ENCODE assay signal across 19 cellular contexts in the genomic region with DNA sequence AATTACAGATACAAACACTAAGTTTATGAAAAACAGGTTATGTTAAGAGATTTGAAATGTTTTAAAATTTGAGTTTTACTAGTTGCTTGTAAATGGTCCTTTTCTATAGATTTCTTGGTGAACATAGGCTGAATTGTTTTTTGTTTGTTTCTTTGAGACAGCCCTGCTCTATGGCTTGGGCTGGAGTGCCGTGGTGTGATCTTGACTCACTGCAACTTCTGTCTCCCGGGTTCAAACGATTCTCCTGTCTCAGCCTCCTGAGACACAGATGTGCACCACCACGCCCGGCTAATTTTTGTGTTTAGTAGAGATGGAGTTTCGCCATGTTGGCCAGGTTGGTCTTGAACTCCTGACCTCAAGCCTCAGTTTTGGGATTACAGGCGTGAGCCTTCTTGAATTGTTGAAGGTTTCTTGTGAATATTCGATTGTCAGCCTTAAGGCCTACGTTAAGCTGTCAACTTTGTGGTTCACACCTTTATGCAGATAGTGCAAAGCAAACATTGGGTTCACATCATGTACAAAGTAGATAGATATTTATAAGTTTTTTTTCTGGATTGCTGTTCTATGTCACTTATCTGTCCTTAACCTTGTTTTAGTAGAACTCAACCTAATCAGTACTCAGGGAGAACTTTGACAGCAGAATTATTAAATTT. TPM values are rescaled to one million over a fixed set of nuclear protein-coding genes. Genes with fewer than 3 reads are reported as not detected.
DNase-seq lines count a peak whose midpoint lies in the region; ATAC-seq, FAIRE-seq and TF ChIP-seq lines count a peak whose summit lies in the region.
"Had no signal": no experiment of that assay in that cellular context is flagged by ENCODE, and none has a peak within 500 bp of the region (broad histone marks: within the 10 kb centered on the region; RNA-seq: fewer than 3 reads in every experiment).

No MANE protein-coding gene starts in this region.

- no peaks in the 10 kb centered on the region for H3K27me3 Mint-ChIP-seq in naive thymus-derived CD8-positive, alpha-beta T cell
- H3K27me3 Mint-ChIP-seq: CD4-positive, alpha-beta T cell had no signal

- CTCF ChIA-PET in K562 (lab: Yijun Ruan, JAX; ENCODE audit: low intra/inter-chr PET ratio), result no interaction called here

- 52% methylated on average over 9 of the region's 9 CpGs for WGBS in K562 (ENCODE audit: insufficient coverage, low coverage, missing lambda C conversion rate)
- WGBS in adrenal gland, 4 donors, result 90 to 91% (median 91%) methylated on average over 9 of the region's 9 CpGs

- H3K36me3 ChIP-seq in ACC112 (ENCODE audit: insufficient read depth, low read length) (peaks cover 6% of the 10 kb centered on the region; the same call in 1 of the 2 replicates), K562 (ENCODE audit: control insufficient read depth, insufficient read depth, low read length) (peaks cover 21% of the 10 kb centered on the region; the same call in 2 of the 3 replicates), adrenal gland (replicated peaks in 1 of 2) (no peaks in the 10 kb centered on the region)

- no peak for TF ChIP-seq CTCF in K562 (IDR thresholded peaks at IDR 0.05 in 2 of 3, conservative IDR thresholded peaks at IDR 0.05 in 1 of 3; ENCODE audit: insufficient read depth in 2 of 3, low read depth in 1 of 3, low read length in 3 of 3)
- no peak for TF ChIP-seq CTCF in adrenal gland (IDR thresholded peaks at IDR 0.05)

- H2AFZ ChIP-seq in ACC112 (ENCODE audit: low read length, unreplicated experiment), result no peak overlapping the region
- H2AFZ ChIP-seq in K562 (ENCODE audit: low read depth, low read length), result no peak overlapping the region

- peaks cover 0 to 61% (median 21%) of the 10 kb centered on the region in 3 donors for H3K36me3 Mint-ChIP-seq in naive thymus-derived CD8-positive, alpha-beta T cell

- peak overlapping the region in 5 of 10 donors; percentile 5 to 84 (median 29) for H3K27ac Mint-ChIP-seq in naive thymus-derived CD8-positive, alpha-beta T cell
- H3K27ac Mint-ChIP-seq: HFFc6 had no signal

- FAIRE-seq in GM12891 (lab: Jason Lieb, UNC), result peak; percentile 45
- FAIRE-seq in K562 (lab: Jason Lieb, UNC), result peak; percentile 15
- FAIRE-seq: A549, HTR-8/SVneo, RCC 7860 had no signal

- H3K79me2 ChIP-seq in ACC112 (ENCODE audit: control insufficient read depth, insufficient read depth, low read length, unreplicated experiment) (peaks cover 98% of the 10 kb centered on the region), K562 (ENCODE audit: control insufficient read depth, insufficient read depth, low read length) (peaks cover 71% of the 10 kb centered on the region)

- ATAC-seq in K562 (no peak), GM19324 (IDR thresholded peaks at IDR 0.05; ENCODE audit: low FRiP score, unreplicated experiment) (no peak)
- no peak for ATAC-seq in naive thymus-derived CD8-positive, alpha-beta T cell
- ATAC-seq: A549 had no signal

- no peak overlapping the region for H3K4me2 ChIP-seq in K562 (ENCODE audit: insufficient read depth, low read length)
- H3K4me2 ChIP-seq: A549 had no signal

- no peak for TF ChIP-seq EP300 in K562 (IDR thresholded peaks at IDR 0.05; ENCODE audit: low read length)

- H3K9me3 Mint-ChIP-seq in naive thymus-derived CD8-positive, alpha-beta T cell, result no peaks in the 10 kb centered on the region
- H3K9me3 Mint-ChIP-seq: CD4-positive, alpha-beta T cell; HFFc6 had no signal

- H3K4me1 ChIP-seq in ACC112 (ENCODE audit: control insufficient read depth, insufficient read depth, low read length, unreplicated experiment) (peaks cover 29% of the 10 kb centered on the region), K562 (replicated peaks in 1 of 2; ENCODE audit: control insufficient read depth in 2 of 2, insufficient read depth in 2 of 2, low read length in 2 of 2) (peaks cover 0 to 3% of the 10 kb centered on the region in 2 experiments; a peak in 1 of 5 replicates), adrenal gland (replicated peaks in 1 of 2) (peaks cover 5 to 7% of the 10 kb centered on the region in 2 donors)
- H3K4me1 ChIP-seq: A549 had no signal

- H3K4me3 ChIP-seq in ACC112 (ENCODE audit: low read depth, low read length) (no peak overlapping the region), K562 (no peak overlapping the region), adrenal gland (no peak overlapping the region)
- H3K4me3 ChIP-seq: A549 had no signal

- TF ChIP-seq POLR2A in GM12891 (IDR thresholded peaks at IDR 0.05; ENCODE audit: low read depth, low read length), result no peak
- TF ChIP-seq POLR2A in K562 (conservative IDR thresholded peaks at IDR 0.05), result no peak
- no peak for TF ChIP-seq POLR2A in adrenal gland (IDR thresholded peaks at IDR 0.05)

- no peak overlapping the region for H3K9ac ChIP-seq in K562 (ENCODE audit: insufficient read depth in 1 of 2, low read depth in 2 of 2, low read length in 2 of 2)

- H4K20me1 ChIP-seq in K562 (replicated peaks; ENCODE audit: control insufficient read depth, insufficient read depth, low read length), result 0 out of 2 replicates have a peak, but pooled peaks cover 7% of the 10 kb centered on the region

- in situ Hi-C loops in K562 (cut with MboI), result no loop called here

- intact Hi-C loops in K562 (cut with micrococcal nuclease), result no loop called here
- intact Hi-C loops in adrenal gland (cut with DNase I), result no loop called here

- H3K9me3 ChIP-seq in K562 (replicated peaks; ENCODE audit: control insufficient read depth, insufficient read depth, low read depth, low read length) (no peaks in the 10 kb centered on the region), adrenal gland (replicated peaks in 1 of 3) (no peaks in the 10 kb centered on the region)
- H3K9me3 ChIP-seq: A549 had no signal

- H3K27me3 ChIP-seq in ACC112 (ENCODE audit: insufficient read depth, low read length) (no peaks in the 10 kb centered on the region), K562 (ENCODE audit: control insufficient read depth in 2 of 2, insufficient read depth in 2 of 2, low read length in 2 of 2) (no peaks in the 10 kb centered on the region), adrenal gland (no peaks in the 10 kb centered on the region)

- peaks cover 25 to 81% (median 72%) of the 10 kb centered on the region in 4 donors for H3K4me1 Mint-ChIP-seq in naive thymus-derived CD8-positive, alpha-beta T cell

- H3K9me1 ChIP-seq in K562 (ENCODE audit: control insufficient read depth, insufficient read depth, low read length), result no peaks in the 10 kb centered on the region

- POLR2A ChIA-PET in K562 (lab: Yijun Ruan, JAX), result no interaction called here
- POLR2A ChIA-PET in naive thymus-derived CD8-positive, alpha-beta T cell (lab: Charles Lee), result interaction anchor here (1.4 kb wide), 1 partner anchor 26 kb away, joined by 7 read pairs; a partner anchor contains a TSS

- BruUV-seq in K562 (replicated peaks; lab: Mats Ljungman, UMichigan), result no TSS peak

- peak overlapping the region in 6 of 10 donors; percentile 8 to 33 (median 17) for H3K4me3 Mint-ChIP-seq in naive thymus-derived CD8-positive, alpha-beta T cell
- H3K4me3 Mint-ChIP-seq: CD4-positive, alpha-beta T cell; HFFc6 had no signal

- 0 out of 2 replicates have a peak overlapping the region, but pooled peaks have one; percentile 14 for H3K27ac ChIP-seq in ACC112 (ENCODE audit: low read depth, low read length)
- H3K27ac ChIP-seq in K562 (ENCODE audit: extremely low read depth, low read depth, low read length), result no peak overlapping the region
- H3K27ac ChIP-seq in adrenal gland, result no peak overlapping the region
- H3K27ac ChIP-seq: A549 had no signal

- no peak for TF ChIP-seq RAD21 in K562 (CRISPR knock-in tag; conservative IDR thresholded peaks at IDR 0.05 in 1 of 2, IDR thresholded peaks at IDR 0.05 in 1 of 2)

- no peak for DNase-seq in GM12891 (ENCODE audit: insufficient read length, low spot score)
- no peak for DNase-seq in K562 (ENCODE audit: extremely low read depth in 1 of 4, low spot score in 3 of 4)
- DNase-seq in naive thymus-derived CD8-positive, alpha-beta T cell, result peak in 1 of 10 donors; percentile 17
- DNase-seq in adrenal gland, result no peak
- no peak for DNase-seq in medulla oblongata (ENCODE audit: extremely low spot score)
- DNase-seq in NAMALWA (ENCODE audit: low spot score), result no peak
- DNase-seq: CD4-positive, alpha-beta T cell; DND-41; GDM1; HFFc6; MV-4-11; NCI-H1436; NCI-H2029 treated with DMSO at 0.1 percent for 48 hours; NCI-H510A had no signal

TF ChIP-seq in GM12891, 5 proteins besides CTCF, POLR2A, EP300 and RAD21 (continues in another document):
- TF ChIP-seq PAX5 (IDR thresholded peaks at IDR 0.05; ENCODE audit: insufficient read depth, low read length, severe bottlenecking) (no peak), POLR2AphosphoS5 (IDR thresholded peaks at IDR 0.05; ENCODE audit: low read depth, low read length) (no peak), TAF1 (IDR thresholded peaks at IDR 0.05; ENCODE audit: low read depth, low read length) (no peak), POU2F2 (IDR thresholded peaks at IDR 0.05; ENCODE audit: low read depth, low read length) (no peak)

TF ChIP-seq in K562, 482 proteins besides CTCF, POLR2A, EP300 and RAD21 (continues in another document):
- TF ChIP-seq LCOR (CRISPR knock-in tag; IDR thresholded peaks at IDR 0.05) (no peak), NELFE (IDR thresholded peaks at IDR 0.05; ENCODE audit: insufficient read depth, insufficient read length) (no peak)

RNA-seq across cellular contexts. Expression of a gene that starts 26.2 kb away (rescaled TPM):
- 31.6 TPM for polyA plus RNA-seq in GM12891 (2012; ENCODE audit: low read depth, missing spikeins)
- 69.4 and 136 TPM in 2 replicates for total RNA-seq in K562 (2011; cell fraction: chromatin; rRNA removed; ENCODE audit: low replicate concordance)
- 28.0 and 36.7 TPM in 2 replicates for total RNA-seq in K562 (2011; cell fraction: nucleolus; rRNA removed)
- 76.6 and 118 TPM in 2 replicates for total RNA-seq in K562 (2011; cell fraction: nucleoplasm; rRNA removed)
- total RNA-seq in K562 (2014; rRNA removed) (17.8 and 20.8 TPM in 2 replicates), K562 (2014; rRNA removed; fragmentation: Illumina TruSeq; extraction: Trizol) (23.7 and 25.2 TPM in 2 replicates), K562 (2015; rRNA removed; fragmentation: Illumina TruSeq; extraction: Trizol) (20.2 and 21.0 TPM in 2 replicates), K562 (2021) (19.4 and 20.3 TPM in 2 replicates), adrenal gland (10 to 100 TPM; 16.1 to 40.7 (median 29.0) TPM)
- polyA plus RNA-seq in K562 (2011; rRNA removed) (35.8 and 39.0 TPM in 2 replicates), K562 (2014; fragmentation: Illumina TruSeq; extraction: Trizol) (17.2 and 20.1 TPM in 2 replicates), K562 (2014; fragmentation: Nextera tagmentation; extraction: Ambion mirVana) (1 to 10 TPM; 5.6 to 7.6 TPM), K562 (2014; rRNA removed) (19.0 and 20.7 TPM in 2 replicates), adrenal gland (10 to 100 TPM; 22.5 to 27.1 (median 23.7) TPM)
- 10.2 and 20.2 TPM in 2 replicates for polyA plus RNA-seq in K562 (2011; cell fraction: cytosol; rRNA removed)
- 112 and 120 TPM in 2 replicates for polyA plus RNA-seq in K562 (2011; cell fraction: nucleus; rRNA removed)
- polyA plus RNA-seq in K562 (2012), result 12.3 and 15.9 TPM in 2 replicates
- polyA minus RNA-seq in K562 (2011; rRNA and poly(A)+ RNA removed), result 47.0 and 55.5 TPM in 2 replicates
- 13.0 and 24.7 TPM in 2 replicates for polyA minus RNA-seq in K562 (2011; cell fraction: cytosol; rRNA and poly(A)+ RNA removed)
- polyA minus RNA-seq in K562 (2011; cell fraction: nucleus; rRNA and poly(A)+ RNA removed), result 55.1 and 81.0 TPM in 2 replicates
- total RNA-seq in naive thymus-derived CD8-positive, alpha-beta T cell, result 100 to 1,000 TPM; 120 to 125 TPM
- polyA plus RNA-seq in naive thymus-derived CD8-positive, alpha-beta T cell, result 10 to 100 TPM in 2 of 3 donors, 1 to 10 TPM in 1; 9.4 to 13.1 (median 10.6) TPM
